1 cellular context compared by ENCODE assay signal in genomic region chr3:89107461-89108035, GRCh38.
TF ChIP-seq lines count a peak whose summit lies in the region.

EPHA3 (plus strand) TSS chr3:89107621; CDS start chr3:89107749, 128 bp downstream.

TF ChIP-seq in HepG2, 621 proteins besides CTCF, POLR2A, EP300 and RAD21 (continued from another document and continues in another):
- TF ChIP-seq, protein P1, sequence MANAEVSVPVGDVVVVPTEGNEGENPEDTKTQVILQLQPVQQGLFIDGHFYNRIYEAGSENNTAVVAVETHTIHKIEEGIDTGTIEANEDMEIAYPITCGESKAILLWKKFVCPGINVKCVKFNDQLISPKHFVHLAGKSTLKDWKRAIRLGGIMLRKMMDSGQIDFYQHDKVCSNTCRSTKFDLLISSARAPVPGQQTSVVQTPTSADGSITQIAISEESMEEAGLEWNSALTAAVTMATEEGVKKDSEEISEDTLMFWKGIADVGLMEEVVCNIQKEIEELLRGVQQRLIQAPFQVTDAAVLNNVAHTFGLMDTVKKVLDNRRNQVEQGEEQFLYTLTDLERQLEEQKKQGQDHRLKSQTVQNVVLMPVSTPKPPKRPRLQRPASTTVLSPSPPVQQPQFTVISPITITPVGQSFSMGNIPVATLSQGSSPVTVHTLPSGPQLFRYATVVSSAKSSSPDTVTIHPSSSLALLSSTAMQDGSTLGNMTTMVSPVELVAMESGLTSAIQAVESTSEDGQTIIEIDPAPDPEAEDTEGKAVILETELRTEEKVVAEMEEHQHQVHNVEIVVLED (CRISPR knock-in tag; IDR thresholded peaks at IDR 0.05; ENCODE audit: borderline replicate concordance) = no peak
- TF ChIP-seq, protein P2, sequence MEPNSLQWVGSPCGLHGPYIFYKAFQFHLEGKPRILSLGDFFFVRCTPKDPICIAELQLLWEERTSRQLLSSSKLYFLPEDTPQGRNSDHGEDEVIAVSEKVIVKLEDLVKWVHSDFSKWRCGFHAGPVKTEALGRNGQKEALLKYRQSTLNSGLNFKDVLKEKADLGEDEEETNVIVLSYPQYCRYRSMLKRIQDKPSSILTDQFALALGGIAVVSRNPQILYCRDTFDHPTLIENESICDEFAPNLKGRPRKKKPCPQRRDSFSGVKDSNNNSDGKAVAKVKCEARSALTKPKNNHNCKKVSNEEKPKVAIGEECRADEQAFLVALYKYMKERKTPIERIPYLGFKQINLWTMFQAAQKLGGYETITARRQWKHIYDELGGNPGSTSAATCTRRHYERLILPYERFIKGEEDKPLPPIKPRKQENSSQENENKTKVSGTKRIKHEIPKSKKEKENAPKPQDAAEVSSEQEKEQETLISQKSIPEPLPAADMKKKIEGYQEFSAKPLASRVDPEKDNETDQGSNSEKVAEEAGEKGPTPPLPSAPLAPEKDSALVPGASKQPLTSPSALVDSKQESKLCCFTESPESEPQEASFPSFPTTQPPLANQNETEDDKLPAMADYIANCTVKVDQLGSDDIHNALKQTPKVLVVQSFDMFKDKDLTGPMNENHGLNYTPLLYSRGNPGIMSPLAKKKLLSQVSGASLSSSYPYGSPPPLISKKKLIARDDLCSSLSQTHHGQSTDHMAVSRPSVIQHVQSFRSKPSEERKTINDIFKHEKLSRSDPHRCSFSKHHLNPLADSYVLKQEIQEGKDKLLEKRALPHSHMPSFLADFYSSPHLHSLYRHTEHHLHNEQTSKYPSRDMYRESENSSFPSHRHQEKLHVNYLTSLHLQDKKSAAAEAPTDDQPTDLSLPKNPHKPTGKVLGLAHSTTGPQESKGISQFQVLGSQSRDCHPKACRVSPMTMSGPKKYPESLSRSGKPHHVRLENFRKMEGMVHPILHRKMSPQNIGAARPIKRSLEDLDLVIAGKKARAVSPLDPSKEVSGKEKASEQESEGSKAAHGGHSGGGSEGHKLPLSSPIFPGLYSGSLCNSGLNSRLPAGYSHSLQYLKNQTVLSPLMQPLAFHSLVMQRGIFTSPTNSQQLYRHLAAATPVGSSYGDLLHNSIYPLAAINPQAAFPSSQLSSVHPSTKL (CRISPR knock-in tag; IDR thresholded peaks at IDR 0.05) = 0 out of 2 replicates have a peak, but pooled peaks have one; percentile 15
- TF ChIP-seq KDM2A (CRISPR knock-in tag; IDR thresholded peaks at IDR 0.05; ENCODE audit: borderline replicate concordance, low read depth) (peak; percentile 55; the same call in 1 of the 2 replicates), SETDB1 (CRISPR knock-in tag; IDR thresholded peaks at IDR 0.05; ENCODE audit: borderline replicate concordance) (no peak), ZBTB1 (CRISPR knock-in tag; IDR thresholded peaks at IDR 0.05; ENCODE audit: borderline replicate concordance) (no peak), GABPB1 (CRISPR knock-in tag; IDR thresholded peaks at IDR 0.05) (peak; percentile 47; the same call in 1 of the 2 replicates), ZNF800 (CRISPR knock-in tag; IDR thresholded peaks at IDR 0.05) (peak; percentile 48; the same call in 1 of the 2 replicates), MIER3 (CRISPR knock-in tag; IDR thresholded peaks at IDR 0.05; ENCODE audit: borderline replicate concordance) (no peak), ZMYM4 (CRISPR knock-in tag; IDR thresholded peaks at IDR 0.05) (peak; percentile 82), ZNF557 (CRISPR knock-in tag; IDR thresholded peaks at IDR 0.05) (0 out of 2 replicates have a peak, but pooled peaks have one; percentile 28), NONO (IDR thresholded peaks at IDR 0.05) (no peak), NONO (CRISPR knock-in tag; conservative IDR thresholded peaks at IDR 0.05) (peak; percentile 52; the same call in 1 of the 2 replicates), SNRNP70 (IDR thresholded peaks at IDR 0.05; ENCODE audit: low read depth, low read length) (no peak), TRIM24 (CRISPR knock-in tag; IDR thresholded peaks at IDR 0.05) (no peak), CHCHD3 (CRISPR knock-in tag; IDR thresholded peaks at IDR 0.05) (no peak), TFDP1 (CRISPR knock-in tag; IDR thresholded peaks at IDR 0.05; ENCODE audit: borderline replicate concordance) (peak; percentile 14; the same call in 1 of the 2 replicates), HOXA3 (CRISPR knock-in tag; IDR thresholded peaks at IDR 0.05) (0 out of 2 replicates have a peak, but pooled peaks have one; percentile 16), ZFP37 (CRISPR knock-in tag; IDR thresholded peaks at IDR 0.05; ENCODE audit: borderline replicate concordance) (no peak), HOXA7 (CRISPR knock-in tag; IDR thresholded peaks at IDR 0.05) (0 out of 2 replicates have a peak, but pooled peaks have one; percentile 36), NR1H2 (CRISPR knock-in tag; IDR thresholded peaks at IDR 0.05; ENCODE audit: borderline replicate concordance, low read depth) (no peak), ARHGAP35 (CRISPR knock-in tag; IDR thresholded peaks at IDR 0.05; ENCODE audit: borderline replicate concordance) (peak; percentile 53; the same call in 1 of the 2 replicates), ARNT2 (CRISPR knock-in tag; IDR thresholded peaks at IDR 0.05; ENCODE audit: low read depth) (peak; percentile 47; the same call in 1 of the 2 replicates), SAP130 (CRISPR knock-in tag; IDR thresholded peaks at IDR 0.05; ENCODE audit: low read depth) (0 out of 2 replicates have a peak, but pooled peaks have one; percentile 12), HDAC1 (CRISPR knock-in tag; IDR thresholded peaks at IDR 0.05) (0 out of 2 replicates have a peak, but pooled peaks have one; percentile 19), CBX2 (IDR thresholded peaks at IDR 0.05; ENCODE audit: low read depth, low read length) (no peak), CBX2 (CRISPR knock-in tag; IDR thresholded peaks at IDR 0.05; ENCODE audit: low read depth) (peak; percentile 55; the same call in 1 of the 2 replicates), RNF2 (conservative IDR thresholded peaks at IDR 0.05; ENCODE audit: low read depth) (0 out of 2 replicates have a peak, but pooled peaks have one; percentile 52), ZNF768 (CRISPR knock-in tag; IDR thresholded peaks at IDR 0.05) (peak; percentile 69; the same call in 1 of the 2 replicates), ZNF614 (CRISPR knock-in tag; IDR thresholded peaks at IDR 0.05; ENCODE audit: borderline replicate concordance) (peak; percentile 21; the same call in 1 of the 2 replicates), ZBTB33 (CRISPR knock-in tag; IDR thresholded peaks at IDR 0.05) (0 out of 2 replicates have a peak, but pooled peaks have one; percentile 10), AGO1 (IDR thresholded peaks at IDR 0.05; ENCODE audit: low read depth, low read length, poor library complexity, severe bottlenecking) (no peak), NR2F2 (IDR thresholded peaks at IDR 0.05; ENCODE audit: borderline replicate concordance, low read depth) (no peak), KLF16 (CRISPR knock-in tag; IDR thresholded peaks at IDR 0.05) (0 out of 4 replicates have a peak, but pooled peaks of 1 of the 2 experiments have one; percentile 25), ZNF224 (CRISPR knock-in tag; IDR thresholded peaks at IDR 0.05) (no peak), ZNF574 (CRISPR knock-in tag; IDR thresholded peaks at IDR 0.05) (peak; percentile 27; the same call in 1 of the 2 replicates), NR2F6 (IDR thresholded peaks at IDR 0.05) (no peak), NR2F6 (CRISPR knock-in tag; IDR thresholded peaks at IDR 0.05) (no peak), MTA1 (CRISPR knock-in tag; IDR thresholded peaks at IDR 0.05; ENCODE audit: borderline replicate concordance) (no peak), XRCC5 (optimal IDR thresholded peaks at IDR 0.05; ENCODE audit: low read length) (peak; percentile 95), SRY (CRISPR knock-in tag; IDR thresholded peaks at IDR 0.05) (no peak), EZH2 (conservative IDR thresholded peaks at IDR 0.05; ENCODE audit: low read depth, low read length) (no peak), SALL1 (CRISPR knock-in tag; IDR thresholded peaks at IDR 0.05) (peak; percentile 52; the same call in 1 of the 2 replicates), ZNF263 (CRISPR knock-in tag; IDR thresholded peaks at IDR 0.05) (peak; percentile 76)
- TF ChIP-seq, protein P3, sequence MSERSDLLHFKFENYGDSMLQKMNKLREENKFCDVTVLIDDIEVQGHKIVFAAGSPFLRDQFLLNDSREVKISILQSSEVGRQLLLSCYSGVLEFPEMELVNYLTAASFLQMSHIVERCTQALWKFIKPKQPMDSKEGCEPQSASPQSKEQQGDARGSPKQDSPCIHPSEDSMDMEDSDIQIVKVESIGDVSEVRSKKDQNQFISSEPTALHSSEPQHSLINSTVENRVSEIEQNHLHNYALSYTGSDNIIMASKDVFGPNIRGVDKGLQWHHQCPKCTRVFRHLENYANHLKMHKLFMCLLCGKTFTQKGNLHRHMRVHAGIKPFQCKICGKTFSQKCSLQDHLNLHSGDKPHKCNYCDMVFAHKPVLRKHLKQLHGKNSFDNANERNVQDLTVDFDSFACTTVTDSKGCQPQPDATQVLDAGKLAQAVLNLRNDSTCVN (CRISPR knock-in tag; IDR thresholded peaks at IDR 0.05; ENCODE audit: borderline replicate concordance) = peak; percentile 17; the same call in 1 of the 2 replicates
- TF ChIP-seq, protein P4, sequence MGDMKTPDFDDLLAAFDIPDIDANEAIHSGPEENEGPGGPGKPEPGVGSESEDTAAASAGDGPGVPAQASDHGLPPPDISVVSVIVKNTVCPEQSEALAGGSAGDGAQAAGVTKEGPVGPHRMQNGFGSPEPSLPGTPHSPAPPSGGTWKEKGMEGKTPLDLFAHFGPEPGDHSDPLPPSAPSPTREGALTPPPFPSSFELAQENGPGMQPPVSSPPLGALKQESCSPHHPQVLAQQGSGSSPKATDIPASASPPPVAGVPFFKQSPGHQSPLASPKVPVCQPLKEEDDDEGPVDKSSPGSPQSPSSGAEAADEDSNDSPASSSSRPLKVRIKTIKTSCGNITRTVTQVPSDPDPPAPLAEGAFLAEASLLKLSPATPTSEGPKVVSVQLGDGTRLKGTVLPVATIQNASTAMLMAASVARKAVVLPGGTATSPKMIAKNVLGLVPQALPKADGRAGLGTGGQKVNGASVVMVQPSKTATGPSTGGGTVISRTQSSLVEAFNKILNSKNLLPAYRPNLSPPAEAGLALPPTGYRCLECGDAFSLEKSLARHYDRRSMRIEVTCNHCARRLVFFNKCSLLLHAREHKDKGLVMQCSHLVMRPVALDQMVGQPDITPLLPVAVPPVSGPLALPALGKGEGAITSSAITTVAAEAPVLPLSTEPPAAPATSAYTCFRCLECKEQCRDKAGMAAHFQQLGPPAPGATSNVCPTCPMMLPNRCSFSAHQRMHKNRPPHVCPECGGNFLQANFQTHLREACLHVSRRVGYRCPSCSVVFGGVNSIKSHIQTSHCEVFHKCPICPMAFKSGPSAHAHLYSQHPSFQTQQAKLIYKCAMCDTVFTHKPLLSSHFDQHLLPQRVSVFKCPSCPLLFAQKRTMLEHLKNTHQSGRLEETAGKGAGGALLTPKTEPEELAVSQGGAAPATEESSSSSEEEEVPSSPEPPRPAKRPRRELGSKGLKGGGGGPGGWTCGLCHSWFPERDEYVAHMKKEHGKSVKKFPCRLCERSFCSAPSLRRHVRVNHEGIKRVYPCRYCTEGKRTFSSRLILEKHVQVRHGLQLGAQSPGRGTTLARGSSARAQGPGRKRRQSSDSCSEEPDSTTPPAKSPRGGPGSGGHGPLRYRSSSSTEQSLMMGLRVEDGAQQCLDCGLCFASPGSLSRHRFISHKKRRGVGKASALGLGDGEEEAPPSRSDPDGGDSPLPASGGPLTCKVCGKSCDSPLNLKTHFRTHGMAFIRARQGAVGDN (CRISPR knock-in tag; IDR thresholded peaks at IDR 0.05) = peak; percentile 43; the same call in 1 of the 2 replicates
